Comparison of ENCODE assay signal across 9 cellular contexts in genomic region chr10:3477683-3478082, GRCh38.
DNase-seq lines count a peak whose midpoint lies in the region; ATAC-seq, FAIRE-seq and TF ChIP-seq lines count a peak whose summit lies in the region.
"Had no signal": no experiment of that assay in that cellular context is flagged by ENCODE, and none has a peak within 500 bp of the region (broad histone marks: within the 10 kb centered on the region; RNA-seq: fewer than 3 reads in every experiment).

No MANE protein-coding gene starts in this region.

- peak; percentile 61 for FAIRE-seq in GM18507 (lab: Jason Lieb, UNC)

- no peaks in the 10 kb centered on the region for H3K36me3 ChIP-seq in OCI-LY3 (replicated peaks; ENCODE audit: low read depth, low read length)
- no peaks in the 10 kb centered on the region for H3K36me3 ChIP-seq in mucosa of descending colon (ENCODE audit: low read depth)
- no peaks in the 10 kb centered on the region for H3K36me3 ChIP-seq in OCI-LY7 (ENCODE audit: insufficient read depth, low read length)

- H3K9me2 ChIP-seq in OCI-LY7 (ENCODE audit: insufficient read depth, low read length) = no peaks in the 10 kb centered on the region

- peak overlapping the region; percentile 52 for H3K4me2 ChIP-seq in OCI-LY3 (ENCODE audit: low read length)
- H3K4me2 ChIP-seq in OCI-LY7 (ENCODE audit: low read length) = no peak overlapping the region

- H4K20me1 ChIP-seq in OCI-LY3 (ENCODE audit: insufficient read depth, low read length) (no peaks in the 10 kb centered on the region), OCI-LY7 (ENCODE audit: insufficient read depth, low read length) (no peaks in the 10 kb centered on the region)

- POLR2A ChIA-PET in OCI-LY7 (lab: Charles Lee) = no interaction called here

- H3K79me2 ChIP-seq in OCI-LY3 (ENCODE audit: low read length) = no peaks in the 10 kb centered on the region
- H3K79me2 ChIP-seq in OCI-LY7 (ENCODE audit: insufficient read depth, low read depth, low read length) = no peaks in the 10 kb centered on the region

- DNase-seq in GM18507 (ENCODE audit: extremely low spot score, insufficient read length, low read depth) (no peak), mucosa of descending colon (no peak), nucleus accumbens (lab: John Stamatoyannopoulos, UW) (no peak), OCI-LY7 (ENCODE audit: low spot score) (no peak), islet precursor cell (no peak)
- DNase-seq in activated naive CD4-positive, alpha-beta T cell treated with anti-CD3 and anti-CD28 coated beads, Interleukin-2, amount 50 U/mL, for 16 hours = no peak
- DNase-seq: SHP77 treated with DMSO at 0.1 percent for 48 hours had no signal

- peak overlapping the region; percentile 46 for H3K27ac ChIP-seq in OCI-LY3 (ENCODE audit: low read length)
- no peak overlapping the region for H3K27ac ChIP-seq in OCI-LY7 (ENCODE audit: low read depth, low read length, poor library complexity, severe bottlenecking)

- CTCF ChIA-PET in OCI-LY7 (lab: Charles Lee; ENCODE audit: unreplicated experiment) = no interaction called here

- intact Hi-C loops in mucosa of descending colon (cut with DNase I, micrococcal nuclease) = no loop called here
- intact Hi-C loops in OCI-LY7 (cut with micrococcal nuclease; ENCODE audit: unreplicated experiment) = no loop called here

- H3K9me3 ChIP-seq in OCI-LY3 (ENCODE audit: insufficient read depth, low read length) = no peaks in the 10 kb centered on the region
- H3K9me3 ChIP-seq in mucosa of descending colon = no peaks in the 10 kb centered on the region
- no peaks in the 10 kb centered on the region for H3K9me3 ChIP-seq in OCI-LY7 (ENCODE audit: low read length)

- H3K9ac ChIP-seq in OCI-LY3 (ENCODE audit: low read length) = 0 out of 2 replicates have a peak overlapping the region, but pooled peaks have one; percentile 25

- H3K4me1 ChIP-seq in OCI-LY3 (ENCODE audit: low read length) (peaks cover 63% of the 10 kb centered on the region), mucosa of descending colon (ENCODE audit: low read depth) (peaks cover 8% of the 10 kb centered on the region), OCI-LY7 (ENCODE audit: insufficient read depth, low read length, poor library complexity, severe bottlenecking) (peaks cover 5% of the 10 kb centered on the region)

- H3K4me3 ChIP-seq in OCI-LY3 (ENCODE audit: low read length) = peak overlapping the region; percentile 45; the same call in 1 of the 2 replicates
- H3K4me3 ChIP-seq in mucosa of descending colon = no peak overlapping the region
- no peak overlapping the region for H3K4me3 ChIP-seq in OCI-LY7 (ENCODE audit: low read depth, low read length, poor library complexity, severe bottlenecking)

- ATAC-seq in GM21786 (IDR thresholded peaks at IDR 0.05; ENCODE audit: unreplicated experiment) = peak; percentile 67
- ATAC-seq in mucosa of descending colon = peak; percentile 46

- no TSS peak for BruUV-seq in OCI-LY7 (replicated peaks; lab: Mats Ljungman, UMichigan)

- H2AFZ ChIP-seq in OCI-LY3 (ENCODE audit: low read depth, low read length) (no peak overlapping the region), OCI-LY7 (ENCODE audit: low read length) (no peak overlapping the region)

- no peak for TF ChIP-seq CTCF in OCI-LY3 (IDR thresholded peaks at IDR 0.05; ENCODE audit: low read depth, low read length)
- no peak for TF ChIP-seq CTCF in mucosa of descending colon (IDR thresholded peaks at IDR 0.05)
- no peak for TF ChIP-seq CTCF in OCI-LY7 (conservative IDR thresholded peaks at IDR 0.05; ENCODE audit: low read length)

- H3K27me3 ChIP-seq in OCI-LY3 (ENCODE audit: low read depth, low read length) = no peaks in the 10 kb centered on the region
